12 cellular contexts compared by ENCODE assay signal in the genomic region with DNA sequence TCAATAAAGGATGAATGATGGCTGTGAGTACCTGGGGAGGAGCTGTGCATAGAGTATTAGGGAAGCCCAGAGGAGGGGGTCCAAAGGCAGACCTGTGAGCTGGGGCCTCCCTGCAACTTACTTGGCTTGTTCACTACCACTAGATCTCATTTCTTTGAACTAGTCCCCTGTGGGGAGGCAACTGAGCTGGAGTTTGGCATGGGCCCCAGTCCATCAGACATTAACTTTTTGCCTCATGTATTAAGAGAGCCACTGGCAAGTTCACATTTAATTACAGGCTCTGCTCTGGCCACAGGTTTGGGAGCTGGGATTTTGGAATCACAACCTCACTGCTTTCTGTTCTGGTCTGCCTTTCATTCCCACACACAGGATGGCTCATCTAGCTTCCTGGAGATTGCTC.
DNase-seq lines count a peak whose midpoint lies in the region; ATAC-seq and TF ChIP-seq lines count a peak whose summit lies in the region.
"Had no signal": no experiment of that assay in that cellular context is flagged by ENCODE, and none has a peak within 500 bp of the region (broad histone marks: within the 10 kb centered on the region; RNA-seq: fewer than 3 reads in every experiment).

No MANE protein-coding gene starts in this region.

- H3K27me3 ChIP-seq in lower lobe of right lung (ENCODE audit: low read depth): no peaks in the 10 kb centered on the region
- no peaks in the 10 kb centered on the region for H3K27me3 ChIP-seq in thoracic aorta (replicated peaks; ENCODE audit: insufficient read depth)
- no peaks in the 10 kb centered on the region for H3K27me3 ChIP-seq in CD4-positive, alpha-beta T cell (ENCODE audit: control insufficient read depth, insufficient read depth, low read length)

- H3K36me3 ChIP-seq in KOPT-K1 (ENCODE audit: insufficient read depth, low read length) (peaks cover 55% of the 10 kb centered on the region), lower lobe of right lung (no peaks in the 10 kb centered on the region), thoracic aorta (no peaks in the 10 kb centered on the region)

- TF ChIP-seq CTCF in choroid plexus epithelial cell (conservative IDR thresholded peaks at IDR 0.05; ENCODE audit: low read depth, low read length) (no peak), lower lobe of right lung (IDR thresholded peaks at IDR 0.05) (no peak), thoracic aorta (IDR thresholded peaks at IDR 0.05) (no peak)
- no peak for TF ChIP-seq CTCF in CD4-positive, alpha-beta T cell (IDR thresholded peaks at IDR 0.05)

- peak; percentile 21 for DNase-seq in choroid plexus epithelial cell (ENCODE audit: low read depth)
- DNase-seq in lower lobe of right lung: no peak
- no peak for DNase-seq in thoracic aorta (ENCODE audit: low spot score)
- DNase-seq in NCI-H1436 treated with DMSO at 0.1 percent for 48 hours (lab: John Stamatoyannopoulos, UW): no peak
- no peak for DNase-seq in T-helper 1 cell
- DNase-seq in HuH-7 (ENCODE audit: low spot score): no peak
- DNase-seq in CD4-positive, alpha-beta T cell: no peak
- DNase-seq: activated naive CD8-positive, alpha-beta T cell treated with anti-CD3 and anti-CD28 coated beads, Interleukin-2, amount 50 U/mL, for 24 hours; dorsolateral prefrontal cortex; NCI-H146; NCI-H82 had no signal

- no peaks in the 10 kb centered on the region for H3K36me3 Mint-ChIP-seq in CD4-positive, alpha-beta T cell (ENCODE audit: low read depth)

- H3K9me3 ChIP-seq in KOPT-K1 (ENCODE audit: insufficient read depth, low read length, poor library complexity, severe bottlenecking) (peaks cover 31% of the 10 kb centered on the region), lower lobe of right lung (peaks cover 5% of the 10 kb centered on the region), thoracic aorta (peaks cover 13% of the 10 kb centered on the region)
- no peaks in the 10 kb centered on the region for H3K9me3 ChIP-seq in CD4-positive, alpha-beta T cell (ENCODE audit: control insufficient read depth, low read length)

- no peak overlapping the region for H3K4me3 Mint-ChIP-seq in CD4-positive, alpha-beta T cell
- H3K4me3 Mint-ChIP-seq: activated naive CD8-positive, alpha-beta T cell treated with anti-CD3 and anti-CD28 coated beads, Interleukin-2, amount 50 U/mL, for 24 hours had no signal

- H3K9me3 Mint-ChIP-seq in CD4-positive, alpha-beta T cell: peaks cover 9% of the 10 kb centered on the region

- ATAC-seq in lower lobe of right lung: no peak
- ATAC-seq in thoracic aorta (ENCODE audit: insufficient number of reproducible peaks, low FRiP score, low read depth): no peak
- ATAC-seq in CD4-positive, alpha-beta T cell (ENCODE audit: poor library complexity): no peak
- ATAC-seq: activated naive CD8-positive, alpha-beta T cell treated with anti-CD3 and anti-CD28 coated beads, Interleukin-2, amount 50 U/mL, for 24 hours had no signal

- H3K4me1 ChIP-seq in lower lobe of right lung (peaks cover 15% of the 10 kb centered on the region), thoracic aorta (ENCODE audit: control insufficient read depth in 1 of 2, low read depth in 2 of 2) (peaks cover 13 to 16% of the 10 kb centered on the region in 2 donors)

- no peaks in the 10 kb centered on the region for H3K27me3 Mint-ChIP-seq in CD4-positive, alpha-beta T cell

- CTCF ChIA-PET in CD4-positive, alpha-beta T cell (lab: Charles Lee): no interaction called here

- H3K4me1 Mint-ChIP-seq in CD4-positive, alpha-beta T cell (ENCODE audit: low read depth): peaks cover 7% of the 10 kb centered on the region

- no peak overlapping the region for H3K27ac Mint-ChIP-seq in CD4-positive, alpha-beta T cell
- H3K27ac Mint-ChIP-seq: activated naive CD8-positive, alpha-beta T cell treated with anti-CD3 and anti-CD28 coated beads, Interleukin-2, amount 50 U/mL, for 24 hours had no signal

- intact Hi-C loops in lower lobe of right lung (cut with DNase I): no loop called here
- intact Hi-C loops in CD4-positive, alpha-beta T cell (cut with DNase I, micrococcal nuclease): no loop called here

- POLR2A ChIA-PET in CD4-positive, alpha-beta T cell (lab: Charles Lee): no interaction called here

- H3K4me3 ChIP-seq in choroid plexus epithelial cell (ENCODE audit: low read depth, low read length): no peak overlapping the region
- H3K4me3 ChIP-seq in lower lobe of right lung: no peak overlapping the region
- H3K4me3 ChIP-seq in thoracic aorta: no peak overlapping the region

- peak overlapping the region; percentile 98 for H3K27ac ChIP-seq in KOPT-K1 (ENCODE audit: low read depth, low read length, poor library complexity, severe bottlenecking)
- H3K27ac ChIP-seq in lower lobe of right lung: peak overlapping the region; percentile 68
- peak overlapping the region; percentile 46 to 51 for H3K27ac ChIP-seq in thoracic aorta
- no peak overlapping the region for H3K27ac ChIP-seq in CD4-positive, alpha-beta T cell (ENCODE audit: low read depth, low read length)
- H3K27ac ChIP-seq: dorsolateral prefrontal cortex had no signal
